12 cellular contexts compared by ENCODE assay signal in the genomic region with DNA sequence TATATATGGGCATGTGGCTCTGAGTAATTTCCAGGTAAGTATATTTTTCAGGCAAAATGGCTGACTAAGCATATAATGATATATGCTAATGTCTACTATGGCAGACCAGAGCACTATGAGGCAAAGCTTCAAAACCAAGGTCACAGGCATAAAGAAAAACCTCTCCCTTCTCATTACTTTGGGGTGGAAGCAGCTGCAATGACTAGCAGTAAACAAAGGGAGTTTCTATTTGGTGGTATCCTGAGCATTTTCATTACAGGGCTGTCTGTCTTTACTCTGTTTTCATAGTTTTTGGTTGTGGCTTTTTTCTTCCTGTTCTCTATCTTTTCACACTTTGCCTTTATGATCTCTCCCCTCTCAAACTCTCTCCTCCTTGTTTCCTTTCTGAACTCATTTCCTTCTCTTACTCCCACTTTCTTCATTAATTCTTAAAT. TPM values are rescaled to one million over a fixed set of nuclear protein-coding genes. Genes with fewer than 3 reads are reported as not detected.
A peak's percentile ranks its signal among the peaks of the same experiment; 100 is the strongest.
DNase-seq lines count a peak whose midpoint lies in the region; ATAC-seq and TF ChIP-seq lines count a peak whose summit lies in the region.
"Had no signal": no experiment of that assay in that cellular context is flagged by ENCODE, and none has a peak within 500 bp of the region (broad histone marks: within the 10 kb centered on the region; RNA-seq: fewer than 3 reads in every experiment).

No MANE protein-coding gene starts in this region.

- H3K27ac ChIP-seq in DND-41 (ENCODE audit: low read length) (peak overlapping the region; percentile 49), Karpas-422 (ENCODE audit: low read length) (peak overlapping the region; percentile 7; the same call in 1 of the 2 replicates)

- H3K27me3 ChIP-seq in DND-41 (ENCODE audit: insufficient read depth, low read length, poor library complexity) (no peaks in the 10 kb centered on the region), Karpas-422 (ENCODE audit: low read length) (no peaks in the 10 kb centered on the region)
- H3K27me3 ChIP-seq: MG63 had no signal

- no peak for TF ChIP-seq CTCF in DND-41 (IDR thresholded peaks at IDR 0.05; ENCODE audit: borderline replicate concordance, extremely low read depth, low read length, poor library complexity, severe bottlenecking)

- no peaks in the 10 kb centered on the region for H3K9me2 ChIP-seq in Karpas-422 (replicated peaks; ENCODE audit: insufficient read depth, low read length)

- peaks cover 3% of the 10 kb centered on the region for H3K36me3 Mint-ChIP-seq in central memory CD8-positive, alpha-beta T cell (ENCODE audit: insufficient read depth)

- no peaks in the 10 kb centered on the region for H3K27me3 Mint-ChIP-seq in central memory CD8-positive, alpha-beta T cell

- no peak for DNase-seq in DND-41
- no peak for DNase-seq in Karpas-422
- no peak for DNase-seq in central memory CD8-positive, alpha-beta T cell (ENCODE audit: low spot score in 2 of 2)
- DNase-seq in kidney glomerular epithelial cell (lab: John Stamatoyannopoulos, UW) = no peak
- DNase-seq in NCI-H510A treated with DMSO at 0.1 percent for 48 hours (lab: John Stamatoyannopoulos, UW) = no peak
- no peak for DNase-seq in GM03348 (ENCODE audit: low spot score)
- DNase-seq in NOMO-1 treated with DMSO at 0.1 percent for 48 hours (lab: John Stamatoyannopoulos, UW; ENCODE audit: unreplicated experiment) = no peak
- DNase-seq: activated CD8-positive, alpha-beta memory T cell treated with anti-CD3 and anti-CD28 coated beads, Interleukin-2, amount 50 U/mL, for 48 hours; MG63; stimulated activated CD4-positive, alpha-beta T cell treated with anti-CD3 and anti-CD28 coated beads, Interleukin-15, amount 100 ng/mL, for 24 hours had no signal

- no peaks in the 10 kb centered on the region for H3K36me3 ChIP-seq in DND-41 (ENCODE audit: insufficient read depth, low read length)
- no peaks in the 10 kb centered on the region; the same call in 1 of the 2 replicates for H3K36me3 ChIP-seq in Karpas-422 (ENCODE audit: insufficient read depth, low read length)
- H3K36me3 ChIP-seq: MG63 had no signal

- peak overlapping the region; percentile 5 for H3K27ac Mint-ChIP-seq in central memory CD8-positive, alpha-beta T cell (ENCODE audit: low read depth)

- H4K20me1 ChIP-seq in DND-41 (ENCODE audit: insufficient read depth, low read length) (peaks cover 3% of the 10 kb centered on the region; the same call in 1 of the 2 replicates), Karpas-422 (ENCODE audit: insufficient read depth, low read depth, low read length) (no peaks in the 10 kb centered on the region)

- H2AFZ ChIP-seq in DND-41 (ENCODE audit: low read depth, low read length) (no peak overlapping the region), Karpas-422 (ENCODE audit: low read length) (no peak overlapping the region)

- H3K4me3 ChIP-seq in DND-41 (ENCODE audit: low read depth in 1 of 2, low read length in 2 of 2) (no peak overlapping the region), Karpas-422 (ENCODE audit: low read length) (no peak overlapping the region)
- H3K4me3 ChIP-seq: MG63 had no signal

- no peak overlapping the region for H3K4me3 Mint-ChIP-seq in central memory CD8-positive, alpha-beta T cell

- peaks cover 20% of the 10 kb centered on the region for H3K4me1 Mint-ChIP-seq in central memory CD8-positive, alpha-beta T cell

- peaks cover 34% of the 10 kb centered on the region for H3K4me1 ChIP-seq in DND-41 (ENCODE audit: insufficient read depth, low read length)
- peaks cover 20% of the 10 kb centered on the region for H3K4me1 ChIP-seq in Karpas-422 (ENCODE audit: low read length)

- H3K9me3 ChIP-seq in DND-41 (ENCODE audit: insufficient read depth, low read length, severe bottlenecking) = no peaks in the 10 kb centered on the region
- no peaks in the 10 kb centered on the region for H3K9me3 ChIP-seq in Karpas-422 (ENCODE audit: low read length)
- H3K9me3 ChIP-seq: MG63 had no signal

- 0 out of 2 replicates have a peak overlapping the region, but pooled peaks have one; percentile 11 for H3K4me2 ChIP-seq in DND-41 (ENCODE audit: insufficient read depth, low read length)
- no peak overlapping the region for H3K4me2 ChIP-seq in Karpas-422 (ENCODE audit: low read depth, low read length, poor library complexity, severe bottlenecking)

- H3K9me3 Mint-ChIP-seq in central memory CD8-positive, alpha-beta T cell = no peaks in the 10 kb centered on the region

- ATAC-seq in DND-41 (ENCODE audit: insufficient read depth, low read depth) = peak; percentile 90
- peak; percentile 47 for ATAC-seq in GM19463 (IDR thresholded peaks at IDR 0.05; ENCODE audit: unreplicated experiment)
- no peak for ATAC-seq in central memory CD8-positive, alpha-beta T cell (replicated peaks; ENCODE audit: extremely low read depth, poor library complexity, severe bottlenecking)
- ATAC-seq: Panc1 had no signal

- peaks cover 26% of the 10 kb centered on the region for H3K79me2 ChIP-seq in DND-41 (ENCODE audit: insufficient read depth, low read length)
- peaks cover 77% of the 10 kb centered on the region for H3K79me2 ChIP-seq in Karpas-422 (ENCODE audit: low read length)

- H3K9ac ChIP-seq in DND-41 (ENCODE audit: low read depth, low read length) (no peak overlapping the region), Karpas-422 (ENCODE audit: low read length) (no peak overlapping the region)

RNA-seq across cellular contexts. Expression of a gene that starts 15.6 kb away (rescaled TPM):
- total RNA-seq in Karpas-422 (2014; rRNA removed; shearing (Covaris generic); ENCODE audit: low replicate concordance) = 67.2 and 87.8 TPM in 2 replicates

RNA-seq across cellular contexts. Expression of a gene that starts 20.7 kb away (rescaled TPM):
- 40.4 and 67.6 TPM in 2 replicates for total RNA-seq in Karpas-422 (2014; rRNA removed; shearing (Covaris generic); ENCODE audit: low replicate concordance)

RNA-seq across cellular contexts. Expression of a gene that starts 57.2 kb away (rescaled TPM):
- 1,532 and 1,657 TPM in 2 replicates for total RNA-seq in Karpas-422 (2014; rRNA removed; shearing (Covaris generic); ENCODE audit: low replicate concordance)
